ENCODE assay signal across 1 cellular context in genomic region chr1:32716312-32717126, GRCh38.
TF ChIP-seq lines count a peak whose summit lies in the region.

No MANE protein-coding gene starts in this region.

TF ChIP-seq in H1, 55 proteins besides CTCF, POLR2A, EP300 and RAD21 (continued from another document):
- no peak for TF ChIP-seq MAFK (IDR thresholded peaks at IDR 0.05; ENCODE audit: low read depth, low read length)
- TF ChIP-seq TAF1 (IDR thresholded peaks at IDR 0.05; ENCODE audit: low read depth, low read length): 0 out of 2 replicates have a peak, but pooled peaks have one; percentile 14
